In genomic region chr3:145696011-145696410, GRCh38 we compare ENCODE assay signal across 26 cellular contexts.
"Had no signal": no experiment of that assay in that cellular context is flagged by ENCODE, and none has a peak within 500 bp of the region (broad histone marks: within the 10 kb centered on the region; RNA-seq: fewer than 3 reads in every experiment).

No MANE protein-coding gene starts in this region.

- H3K27ac Mint-ChIP-seq: immature natural killer cell; mesothelial cell of epicardium; naive thymus-derived CD4-positive, alpha-beta T cell; natural killer cell treated with Interleukin-12 subunit alpha and Interleukin-12 subunit beta and Interleukin-15 and Interleukin-18, amount 100 ng/mL, for 72 hours; progenitor cell of endocrine pancreas; stimulated activated effector memory CD8-positive, alpha-beta T cell treated with anti-CD3 and anti-CD28 coated beads, Interleukin-12 subunit alpha, Interleukin-12 subunit beta, amount 100 ng/mL, for 72 hours; stimulated activated naive CD8-positive, alpha-beta T cell treated with anti-CD3 and anti-CD28 coated beads, Interleukin-15, Interleukin-2, amounts not matched to agents 100 ng/mL and 50 ng/mL, for 24 hours had no signal

- H3K36me3 Mint-ChIP-seq: immature natural killer cell; mesothelial cell of epicardium; naive thymus-derived CD4-positive, alpha-beta T cell; natural killer cell treated with Interleukin-12 subunit alpha and Interleukin-12 subunit beta and Interleukin-15 and Interleukin-18, amount 100 ng/mL, for 72 hours; stimulated activated effector memory CD8-positive, alpha-beta T cell treated with anti-CD3 and anti-CD28 coated beads, Interleukin-12 subunit alpha, Interleukin-12 subunit beta, amount 100 ng/mL, for 72 hours had no signal

- FAIRE-seq: urothelium cell line had no signal

- H3K27ac ChIP-seq: left ventricle myocardium inferior, ovary, skin epidermis, spleen, suprapubic skin, thoracic aorta, tibial artery, upper lobe of right lung had no signal

- H3K27me3 ChIP-seq: ovary, spleen, suprapubic skin, tibial artery, upper lobe of right lung had no signal

- H3K36me3 ChIP-seq: left ventricle myocardium inferior, ovary, spleen, suprapubic skin, thoracic aorta, tibial artery, upper lobe of right lung had no signal

- H3K9me3 ChIP-seq: left ventricle myocardium inferior, mucosa of descending colon, ovary, spleen, suprapubic skin, thoracic aorta, tibial artery, upper lobe of right lung had no signal

- H3K4me3 ChIP-seq: left ventricle myocardium inferior, lung, mucosa of descending colon, ovary, skin epidermis, spleen, suprapubic skin, thoracic aorta, tibial artery, upper lobe of right lung had no signal

- H3K4me1 Mint-ChIP-seq: immature natural killer cell; naive thymus-derived CD4-positive, alpha-beta T cell; stimulated activated effector memory CD8-positive, alpha-beta T cell treated with anti-CD3 and anti-CD28 coated beads, Interleukin-12 subunit alpha, Interleukin-12 subunit beta, amount 100 ng/mL, for 72 hours had no signal

- ATAC-seq: mucosa of descending colon; naive thymus-derived CD4-positive, alpha-beta T cell; natural killer cell treated with Interleukin-12 subunit alpha and Interleukin-12 subunit beta and Interleukin-15 and Interleukin-18, amount 100 ng/mL, for 72 hours; right cardiac atrium; sciatic nerve; stimulated activated effector memory CD8-positive, alpha-beta T cell treated with anti-CD3 and anti-CD28 coated beads, Interleukin-12 subunit alpha, Interleukin-12 subunit beta, amount 100 ng/mL, for 72 hours; upper lobe of right lung had no signal

- H3K27me3 Mint-ChIP-seq: naive thymus-derived CD4-positive, alpha-beta T cell; natural killer cell treated with Interleukin-12 subunit alpha and Interleukin-12 subunit beta and Interleukin-15 and Interleukin-18, amount 100 ng/mL, for 72 hours; progenitor cell of endocrine pancreas; stimulated activated naive CD8-positive, alpha-beta T cell treated with anti-CD3 and anti-CD28 coated beads, Interleukin-15, Interleukin-2, amounts not matched to agents 100 ng/mL and 50 ng/mL, for 24 hours had no signal

- DNase-seq: hypothalamus; immature natural killer cell; islet precursor cell; left ventricle myocardium inferior; mesendoderm; mucosa of descending colon; naive thymus-derived CD4-positive, alpha-beta T cell; ovary; right cardiac atrium; spleen; stimulated activated CD4-positive, alpha-beta T cell treated with anti-CD3 and anti-CD28 coated beads, Interleukin-4, amount 100 ng/mL, for 24 hours; stimulated activated naive CD4-positive, alpha-beta T cell; tibial artery; trophoblast cell; upper lobe of right lung had no signal

- H3K4me1 ChIP-seq: left ventricle myocardium inferior, spleen, tibial artery, upper lobe of right lung had no signal

- H3K4me3 Mint-ChIP-seq: immature natural killer cell; mesothelial cell of epicardium; naive thymus-derived CD4-positive, alpha-beta T cell; natural killer cell treated with Interleukin-12 subunit alpha and Interleukin-12 subunit beta and Interleukin-15 and Interleukin-18, amount 100 ng/mL, for 72 hours; stimulated activated effector memory CD8-positive, alpha-beta T cell treated with anti-CD3 and anti-CD28 coated beads, Interleukin-12 subunit alpha, Interleukin-12 subunit beta, amount 100 ng/mL, for 72 hours; stimulated activated naive CD8-positive, alpha-beta T cell treated with anti-CD3 and anti-CD28 coated beads, Interleukin-15, Interleukin-2, amounts not matched to agents 100 ng/mL and 50 ng/mL, for 24 hours had no signal
